ENCODE assay signal across 8 cellular contexts in the genomic region with DNA sequence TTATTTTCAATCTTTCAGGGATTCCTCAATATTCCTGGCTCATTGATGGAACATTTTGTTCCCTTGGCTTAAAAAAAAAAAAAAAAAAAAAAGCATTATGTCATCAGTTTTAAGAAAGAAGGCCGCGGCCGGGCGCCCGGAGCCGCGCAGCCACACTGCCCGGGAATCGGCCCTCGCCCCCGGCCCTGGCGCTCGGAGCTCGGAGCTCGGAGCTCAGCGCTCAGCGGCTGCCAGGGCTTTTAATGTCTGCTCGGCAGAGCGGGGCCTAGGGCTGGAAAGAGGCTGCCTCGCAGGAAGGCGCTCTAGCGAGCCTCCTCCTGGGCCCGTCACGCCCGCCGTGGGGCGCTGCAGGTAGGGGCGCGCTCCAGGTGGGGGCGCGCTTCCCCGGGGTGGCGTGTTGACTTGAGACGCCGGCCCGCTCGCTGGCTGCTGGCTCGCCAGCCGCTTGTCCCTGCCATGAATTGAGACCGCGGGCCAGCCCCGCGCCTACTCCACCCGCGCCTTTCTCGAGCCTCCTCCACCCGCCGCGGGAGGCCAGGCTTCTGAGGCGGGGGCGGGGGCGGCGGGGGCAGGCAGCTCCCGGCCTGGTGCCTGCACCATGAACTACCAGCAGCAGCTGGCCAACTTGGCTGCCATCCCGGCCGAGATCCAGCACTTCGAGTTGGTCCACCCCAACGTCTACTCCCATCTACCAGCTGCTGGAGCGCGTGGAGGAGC. TPM values are rescaled to one million over a fixed set of nuclear protein-coding genes. Genes with fewer than 3 reads are reported as not detected.
DNase-seq lines count a peak whose midpoint lies in the region; ATAC-seq, FAIRE-seq and TF ChIP-seq lines count a peak whose summit lies in the region.

No MANE protein-coding gene starts in this region.

- in situ Hi-C loops in KBM-7 (cut with MboI; ENCODE audit: low pct_unique_long_range_greater_than_20kb, low sequenced_read_pairs) = no loop called here

- H3K27ac ChIP-seq in dorsolateral prefrontal cortex = peak overlapping the region in 30 of 59 donors; percentile 14 to 83 (median 54)
- peak overlapping the region in 1 of 2 donors; percentile 12 for H3K27ac ChIP-seq in lung (ENCODE audit: low read depth in 1 of 2, low read length in 1 of 2)
- peak overlapping the region; percentile 36 for H3K27ac ChIP-seq in upper lobe of right lung

- H3K9me3 ChIP-seq in lung (ENCODE audit: control insufficient read depth in 2 of 2, insufficient read depth in 1 of 2, low read length in 1 of 2) (peaks cover 0 to 20% of the 10 kb centered on the region in 2 donors), upper lobe of right lung (no peaks in the 10 kb centered on the region)

- no peak for FAIRE-seq in D721Med (lab: Jason Lieb, UNC)

- intact Hi-C loops in dorsolateral prefrontal cortex (cut with DNase I) (no loop called here), upper lobe of right lung (cut with DNase I) (no loop called here)

- H3K4me3 ChIP-seq in dorsolateral prefrontal cortex (peak overlapping the region; percentile 30 to 72 (median 56)), lung (no peak overlapping the region), upper lobe of right lung (peak overlapping the region; percentile 35)

- DNase-seq in NCI-H226 = peak; percentile 34
- peak in 9 of 10 donors; percentile 9 to 73 (median 68) for DNase-seq in dorsolateral prefrontal cortex
- DNase-seq in lung (ENCODE audit: low spot score) = no peak
- peak; percentile 78 for DNase-seq in upper lobe of right lung
- DNase-seq in D721Med (ENCODE audit: insufficient read length, low spot score) = no peak
- no peak for DNase-seq in KBM-7

- WGBS in lung, 2 donors = 5 to 6% methylated on average over 56 to 60 of the region's 60 CpGs

- peak; percentile 73 for ATAC-seq in lung (ENCODE audit: insufficient read depth, low FRiP score)
- ATAC-seq in upper lobe of right lung = peak; percentile 88
- ATAC-seq in HG02973 (IDR thresholded peaks at IDR 0.05; ENCODE audit: unreplicated experiment) = no peak

- H3K4me1 ChIP-seq in lung (ENCODE audit: control insufficient read depth in 2 of 2, insufficient read depth in 2 of 2, low read length in 2 of 2) = peaks cover 0 to 4% of the 10 kb centered on the region in 2 donors
- H3K4me1 ChIP-seq in upper lobe of right lung = no peaks in the 10 kb centered on the region

- H3K27me3 ChIP-seq in dorsolateral prefrontal cortex (peaks cover 0 to 10% (median 2%) of the 10 kb centered on the region in 45 donors), lung (ENCODE audit: control insufficient read depth, insufficient read depth) (no peaks in the 10 kb centered on the region), upper lobe of right lung (peaks cover 6% of the 10 kb centered on the region)

- no peaks in the 10 kb centered on the region for H3K36me3 ChIP-seq in lung (ENCODE audit: control insufficient read depth in 2 of 2, insufficient read depth in 2 of 2, low read length in 2 of 2)
- H3K36me3 ChIP-seq in upper lobe of right lung = no peaks in the 10 kb centered on the region

- TF ChIP-seq CTCF in GM12873 (IDR thresholded peaks at IDR 0.05; ENCODE audit: insufficient read depth, low read depth, low read length, missing control alignments) = peak; percentile 31
- peak in 55 of 56 donors; percentile 18 to 73 (median 51) for TF ChIP-seq CTCF in dorsolateral prefrontal cortex (IDR thresholded peaks at IDR 0.05 in 54 of 56, conservative IDR thresholded peaks at IDR 0.05 in 2 of 56; ENCODE audit: low read depth in 1 of 56, partially characterized antibody in 56 of 56)
- TF ChIP-seq CTCF in lung (IDR thresholded peaks at IDR 0.05; ENCODE audit: control extremely low read depth, extremely low read depth) = no peak
- peak; percentile 44 for TF ChIP-seq CTCF in upper lobe of right lung (IDR thresholded peaks at IDR 0.05)
- TF ChIP-seq CTCF in D721Med (IDR thresholded peaks at IDR 0.05; ENCODE audit: insufficient read depth, missing control alignments) = no peak

RNA-seq across cellular contexts. Expression of a gene that starts 5.4 kb away (rescaled TPM):
- total RNA-seq in dorsolateral prefrontal cortex = 1 to 10 TPM in 85 of 120 experiments, under 1 TPM in 35; 0.24 to 4.1 (median 1.3) TPM
- under 1 TPM; 0.18 to 0.37 TPM for total RNA-seq in lung
- under 1 TPM; 0.05 to 0.12 TPM for polyA plus RNA-seq in lung
- total RNA-seq in upper lobe of right lung = 0.17 TPM

RNA-seq across cellular contexts. Expression of a gene that starts 10.5 kb away (rescaled TPM):
- total RNA-seq in dorsolateral prefrontal cortex (not detected), lung (not detected), upper lobe of right lung (not detected)
- polyA plus RNA-seq in lung = not detected

Comparison
In these comparisons a context has a peak if more than half of its experiments do, and no peak if none do; other contexts are left out.
1. CTCF ChIP-seq: peak in GM12873 (single experiment), dorsolateral prefrontal cortex (55 of 56) and upper lobe of right lung (single experiment); none in lung (single experiment) and D721Med (single experiment).
2. DNase-seq: peak in NCI-H226 (single experiment), dorsolateral prefrontal cortex (9 of 10) and upper lobe of right lung (single experiment); none in lung (single experiment), D721Med (single experiment) and KBM-7 (single experiment).